ENCODE assay signal across 10 cellular contexts in genomic region chr10:104334965-104335650, GRCh38. TPM values are rescaled to one million over a fixed set of nuclear protein-coding genes. Genes with fewer than 3 reads are reported as not detected.
DNase-seq lines count a peak whose midpoint lies in the region; ATAC-seq and TF ChIP-seq lines count a peak whose summit lies in the region.
"Had no signal": no experiment of that assay in that cellular context is flagged by ENCODE, and none has a peak within 500 bp of the region (broad histone marks: within the 10 kb centered on the region; RNA-seq: fewer than 3 reads in every experiment).

No MANE protein-coding gene starts in this region.

- intact Hi-C loops in testis (cut with DNase I; ENCODE audit: low total_unique reads), result no loop called here

- peaks cover 22% of the 10 kb centered on the region for H3K36me3 Mint-ChIP-seq in T-helper 2 cell treated with Interferon-gamma antibody and Interleukin-4, amounts not matched to agents 5 μg/mL and 100 μg/mL, for 36 hours (ENCODE audit: low read depth)
- H3K36me3 Mint-ChIP-seq in activated CD8-positive, alpha-beta memory T cell treated with anti-CD3 and anti-CD28 coated beads, Interleukin-2, amount 10 ng/mL, durations not matched to agents 7 days and 5 days, result peaks cover 12% of the 10 kb centered on the region
- peaks cover 3 to 9% (median 8%) of the 10 kb centered on the region in 3 donors for H3K36me3 Mint-ChIP-seq in immature natural killer cell

- CTCF ChIA-PET in activated CD8-positive, alpha-beta memory T cell treated with anti-CD3 and anti-CD28 coated beads, Interleukin-2, amount 10 ng/mL, durations not matched to agents 7 days and 5 days (lab: Charles Lee), result interaction anchor here (0.7 to 7.0 kb wide), 7 partner anchors 12 to 43 kb away, joined by 3 to 65 read pairs (median 5); no protein-coding TSS in a partner anchor

- TF ChIP-seq POLR2A in testis (IDR thresholded peaks at IDR 0.05), result no peak

- H3K4me3 ChIP-seq in testis, result no peak overlapping the region

- DNase-seq in T-helper 2 cell treated with Interferon-gamma antibody and Interleukin-4, amounts not matched to agents 5 μg/mL and 100 μg/mL, for 36 hours (ENCODE audit: low spot score), result no peak
- DNase-seq in T-helper 2 cell, result no peak
- peak; percentile 32 for DNase-seq in activated CD8-positive, alpha-beta memory T cell treated with anti-CD3 and anti-CD28 coated beads, Interleukin-2, amount 10 ng/mL, durations not matched to agents 7 days and 5 days
- no peak for DNase-seq in immature natural killer cell
- peak; percentile 7 for DNase-seq in testis
- DNase-seq: NCI-H2227 treated with DMSO at 0.1 percent for 48 hours had no signal

- peak overlapping the region; percentile 97 for H3K4me3 Mint-ChIP-seq in T-helper 2 cell treated with Interferon-gamma antibody and Interleukin-4, amounts not matched to agents 5 μg/mL and 100 μg/mL, for 36 hours
- H3K4me3 Mint-ChIP-seq in activated CD8-positive, alpha-beta memory T cell treated with anti-CD3 and anti-CD28 coated beads, Interleukin-2, amount 10 ng/mL, durations not matched to agents 7 days and 5 days, result no peak overlapping the region
- H3K4me3 Mint-ChIP-seq in immature natural killer cell, result peak overlapping the region; percentile 49 to 100 (median 97)

- peaks cover 2% of the 10 kb centered on the region for H3K27me3 Mint-ChIP-seq in T-helper 2 cell treated with Interferon-gamma antibody and Interleukin-4, amounts not matched to agents 5 μg/mL and 100 μg/mL, for 36 hours (ENCODE audit: low read depth)
- peaks cover 5% of the 10 kb centered on the region for H3K27me3 Mint-ChIP-seq in activated CD8-positive, alpha-beta memory T cell treated with anti-CD3 and anti-CD28 coated beads, Interleukin-2, amount 10 ng/mL, durations not matched to agents 7 days and 5 days
- peaks cover 18 to 47% (median 44%) of the 10 kb centered on the region in 3 donors for H3K27me3 Mint-ChIP-seq in immature natural killer cell (ENCODE audit: low read depth in 3 of 3)

- peaks cover 69% of the 10 kb centered on the region for H3K4me1 Mint-ChIP-seq in T-helper 2 cell treated with Interferon-gamma antibody and Interleukin-4, amounts not matched to agents 5 μg/mL and 100 μg/mL, for 36 hours (ENCODE audit: low read depth)
- H3K4me1 Mint-ChIP-seq in activated CD8-positive, alpha-beta memory T cell treated with anti-CD3 and anti-CD28 coated beads, Interleukin-2, amount 10 ng/mL, durations not matched to agents 7 days and 5 days, result peaks cover 72% of the 10 kb centered on the region
- H3K4me1 Mint-ChIP-seq in immature natural killer cell, result peaks cover 82 to 89% of the 10 kb centered on the region in 2 donors

- H3K4me1 ChIP-seq in testis, result peaks cover 55% of the 10 kb centered on the region

- no peaks in the 10 kb centered on the region for H3K27me3 ChIP-seq in testis

- no peak overlapping the region for H3K27ac ChIP-seq in testis

- H3K36me3 ChIP-seq in testis (ENCODE audit: low read depth, missing control alignments), result no peaks in the 10 kb centered on the region

- H3K9me3 Mint-ChIP-seq in T-helper 2 cell treated with Interferon-gamma antibody and Interleukin-4, amounts not matched to agents 5 μg/mL and 100 μg/mL, for 36 hours, result no peaks in the 10 kb centered on the region
- H3K9me3 Mint-ChIP-seq in activated CD8-positive, alpha-beta memory T cell treated with anti-CD3 and anti-CD28 coated beads, Interleukin-2, amount 10 ng/mL, durations not matched to agents 7 days and 5 days (ENCODE audit: low read depth), result no peaks in the 10 kb centered on the region
- no peaks in the 10 kb centered on the region for H3K9me3 Mint-ChIP-seq in immature natural killer cell

- TF ChIP-seq CTCF in testis (IDR thresholded peaks at IDR 0.05), result no peak

- peak overlapping the region; percentile 23 for H3K27ac Mint-ChIP-seq in T-helper 2 cell treated with Interferon-gamma antibody and Interleukin-4, amounts not matched to agents 5 μg/mL and 100 μg/mL, for 36 hours
- peak overlapping the region; percentile 33 for H3K27ac Mint-ChIP-seq in activated CD8-positive, alpha-beta memory T cell treated with anti-CD3 and anti-CD28 coated beads, Interleukin-2, amount 10 ng/mL, durations not matched to agents 7 days and 5 days
- H3K27ac Mint-ChIP-seq in immature natural killer cell, result peak overlapping the region; percentile 96 to 100 (median 99)

- WGBS in testis, 2 donors, result 87 to 90% methylated on average over 13 of the region's 13 CpGs

- no peak for ATAC-seq in activated CD8-positive, alpha-beta memory T cell treated with anti-CD3 and anti-CD28 coated beads, Interleukin-2, amount 10 ng/mL, durations not matched to agents 7 days and 5 days
- ATAC-seq in HG03135 (IDR thresholded peaks at IDR 0.05; ENCODE audit: unreplicated experiment) (no peak), HG03139 (IDR thresholded peaks at IDR 0.05; ENCODE audit: unreplicated experiment) (no peak), GM21528 (IDR thresholded peaks at IDR 0.05; ENCODE audit: low FRiP score, unreplicated experiment) (no peak)

- H3K9me3 ChIP-seq in testis, result no peaks in the 10 kb centered on the region

RNA-seq across cellular contexts. Expression of gene ITPRIP, which starts 3.2 kb away (rescaled TPM):
- 10 to 100 TPM; 21.6 to 21.9 TPM for total RNA-seq in activated CD8-positive, alpha-beta memory T cell treated with anti-CD3 and anti-CD28 coated beads, Interleukin-2, amount 10 ng/mL, durations not matched to agents 7 days and 5 days
- polyA plus RNA-seq in immature natural killer cell (10 to 100 TPM; 37.0 to 67.8 (median 53.3) TPM), testis (ENCODE audit: insufficient read depth, low read depth, low replicate concordance) (21.5 TPM)
- total RNA-seq in testis, result 10 to 100 TPM; 21.6 to 29.5 TPM

RNA-seq across cellular contexts. Expression of gene CFAP58, which starts 18.5 kb away (rescaled TPM):
- total RNA-seq in activated CD8-positive, alpha-beta memory T cell treated with anti-CD3 and anti-CD28 coated beads, Interleukin-2, amount 10 ng/mL, durations not matched to agents 7 days and 5 days, result under 1 TPM; 0.56 to 0.64 TPM
- polyA plus RNA-seq in immature natural killer cell (not detected), testis (ENCODE audit: insufficient read depth, low read depth, low replicate concordance) (16.3 TPM)
- 10 to 100 TPM; 10.1 to 14.6 TPM for total RNA-seq in testis
- polyA plus RNA-seq: neural cell had no signal

Comparison
In these comparisons a context has a peak if more than half of its experiments do, and no peak if none do; other contexts are left out.
1. DNase-seq: peak in activated CD8-positive, alpha-beta memory T cell treated with anti-CD3 and anti-CD28 coated beads, Interleukin-2, amount 10 ng/mL, durations not matched to agents 7 days and 5 days (single experiment) and testis (single experiment); none in T-helper 2 cell treated with Interferon-gamma antibody and Interleukin-4, amounts not matched to agents 5 μg/mL and 100 μg/mL, for 36 hours (single experiment), T-helper 2 cell (0 of 5) and immature natural killer cell (0 of 3).
2. H3K27ac Mint-ChIP-seq: peak in every context shown above with its lines; median percentile 99 in immature natural killer cell; 33 in activated CD8-positive, alpha-beta memory T cell treated with anti-CD3 and anti-CD28 coated beads, Interleukin-2, amount 10 ng/mL, durations not matched to agents 7 days and 5 days; 23 in T-helper 2 cell treated with Interferon-gamma antibody and Interleukin-4, amounts not matched to agents 5 μg/mL and 100 μg/mL, for 36 hours.
3. RNA of gene CFAP58, which starts 18.5 kb away (total RNA-seq): 10.1 to 14.6 TPM in testis; 0.56 to 0.64 TPM in activated CD8-positive, alpha-beta memory T cell treated with anti-CD3 and anti-CD28 coated beads, Interleukin-2, amount 10 ng/mL, durations not matched to agents 7 days and 5 days; every median in the first group is over 4 times any median in the second.